8 cellular contexts compared by ENCODE assay signal in the genomic region with DNA sequence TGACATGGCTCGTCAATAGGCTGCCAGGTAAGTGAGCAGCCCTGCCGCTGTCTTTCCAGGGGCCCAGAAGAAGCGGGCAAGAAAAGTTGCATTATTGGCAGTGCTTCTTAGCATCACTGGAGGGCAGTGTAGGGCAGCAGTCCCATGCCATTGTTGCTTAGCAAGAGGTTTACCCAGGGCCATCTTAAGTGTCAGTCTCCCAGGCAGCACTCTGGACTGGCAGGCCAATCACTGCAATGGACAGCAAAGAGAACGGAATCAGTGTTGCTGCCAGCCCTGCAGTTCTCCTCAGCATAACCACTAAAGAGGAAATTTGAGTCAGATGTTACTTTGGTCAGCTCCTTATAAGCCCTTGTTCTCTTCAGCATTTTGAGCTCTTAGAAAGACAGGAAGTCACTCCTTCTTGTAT. TPM values are rescaled to one million over a fixed set of nuclear protein-coding genes. Genes with fewer than 3 reads are reported as not detected.
DNase-seq lines count a peak whose midpoint lies in the region; ATAC-seq, FAIRE-seq and TF ChIP-seq lines count a peak whose summit lies in the region.

No MANE protein-coding gene starts in this region.

- H3K4me1 Mint-ChIP-seq in CD4-positive, CD25-positive, alpha-beta regulatory T cell: peaks cover 7 to 66% (median 30%) of the 10 kb centered on the region in 4 donors
- H3K4me1 Mint-ChIP-seq in HFFc6 (ENCODE audit: low read depth): peaks cover 18% of the 10 kb centered on the region
- H3K4me1 Mint-ChIP-seq in glutamatergic neuron (ENCODE audit: low read depth, unreplicated experiment): no peaks in the 10 kb centered on the region

- no peak overlapping the region for H3K4me3 Mint-ChIP-seq in CD4-positive, CD25-positive, alpha-beta regulatory T cell
- H3K4me3 Mint-ChIP-seq in HFFc6: no peak overlapping the region
- no peak overlapping the region for H3K4me3 Mint-ChIP-seq in glutamatergic neuron (ENCODE audit: unreplicated experiment)

- peaks cover 92% of the 10 kb centered on the region for H3K36me3 ChIP-seq in CD4-positive, CD25-positive, alpha-beta regulatory T cell (ENCODE audit: control insufficient read depth, insufficient read depth, low read length)
- H3K36me3 ChIP-seq in small intestine (ENCODE audit: control insufficient read depth in 2 of 2, insufficient read depth in 2 of 2, low read length in 2 of 2): peaks cover 38 to 67% of the 10 kb centered on the region in 2 donors

- no peak overlapping the region for H3K27ac ChIP-seq in CD4-positive, CD25-positive, alpha-beta regulatory T cell (ENCODE audit: insufficient read depth, low read length, poor library complexity, severe bottlenecking)
- H3K27ac ChIP-seq in small intestine (ENCODE audit: low read depth in 1 of 2, low read length in 1 of 2): no peak overlapping the region

- H3K4me3 ChIP-seq in CD4-positive, CD25-positive, alpha-beta regulatory T cell (ENCODE audit: low read depth, low read length): no peak overlapping the region
- H3K4me3 ChIP-seq in WI38 (ENCODE audit: low read depth, low read length): no peak overlapping the region
- H3K4me3 ChIP-seq in small intestine (ENCODE audit: low read depth in 1 of 2, low read length in 2 of 2): no peak overlapping the region

- no peaks in the 10 kb centered on the region for H3K9me3 ChIP-seq in CD4-positive, CD25-positive, alpha-beta regulatory T cell (ENCODE audit: control insufficient read depth in 2 of 2, low read length in 2 of 2)
- no peaks in the 10 kb centered on the region for H3K9me3 ChIP-seq in small intestine (ENCODE audit: control insufficient read depth, low read depth)

- H3K9me3 Mint-ChIP-seq in CD4-positive, CD25-positive, alpha-beta regulatory T cell: peaks cover 0 to 1% (median 0%) of the 10 kb centered on the region in 7 donors
- H3K9me3 Mint-ChIP-seq in HFFc6 (no peaks in the 10 kb centered on the region), glutamatergic neuron (ENCODE audit: unreplicated experiment) (peaks cover 7% of the 10 kb centered on the region)

- peaks cover 76% of the 10 kb centered on the region for H3K36me3 Mint-ChIP-seq in CD4-positive, CD25-positive, alpha-beta regulatory T cell
- peaks cover 53% of the 10 kb centered on the region for H3K36me3 Mint-ChIP-seq in HFFc6 (ENCODE audit: low read depth)
- H3K36me3 Mint-ChIP-seq in glutamatergic neuron (ENCODE audit: unreplicated experiment): no peaks in the 10 kb centered on the region

- H3K27me3 ChIP-seq in CD4-positive, CD25-positive, alpha-beta regulatory T cell (ENCODE audit: control insufficient read depth, insufficient read depth, low read length): no peaks in the 10 kb centered on the region
- no peaks in the 10 kb centered on the region for H3K27me3 ChIP-seq in small intestine (ENCODE audit: control insufficient read depth in 2 of 2, insufficient read depth in 2 of 2, low read length in 2 of 2)

- H3K4me1 ChIP-seq in CD4-positive, CD25-positive, alpha-beta regulatory T cell (ENCODE audit: control insufficient read depth, insufficient read depth, low read length, poor library complexity, severe bottlenecking): peaks cover 7% of the 10 kb centered on the region
- no peaks in the 10 kb centered on the region for H3K4me1 ChIP-seq in small intestine (ENCODE audit: control insufficient read depth in 2 of 2, insufficient read depth in 1 of 2, low read depth in 1 of 2, low read length in 1 of 2)

- DNase-seq in CD4-positive, CD25-positive, alpha-beta regulatory T cell: peak in 2 of 3 donors; percentile 38 to 80
- DNase-seq in HFFc6: peak; percentile 41
- DNase-seq in glutamatergic neuron: peak; percentile 23
- DNase-seq in small intestine: peak; percentile 38
- no peak for DNase-seq in cerebellum (ENCODE audit: low spot score)
- no peak for DNase-seq in NCI-H1092 treated with DMSO at 0.1 percent for 48 hours (lab: John Stamatoyannopoulos, UW)

- H3K27me3 Mint-ChIP-seq in CD4-positive, CD25-positive, alpha-beta regulatory T cell: no peaks in the 10 kb centered on the region
- H3K27me3 Mint-ChIP-seq in HFFc6 (ENCODE audit: insufficient read depth): peaks cover 1% of the 10 kb centered on the region
- H3K27me3 Mint-ChIP-seq in glutamatergic neuron (ENCODE audit: unreplicated experiment): no peaks in the 10 kb centered on the region

- FAIRE-seq in small intestine (lab: Jason Lieb, UNC): no peak

- ATAC-seq in CD4-positive, CD25-positive, alpha-beta regulatory T cell (ENCODE audit: low read depth in 2 of 2): peak; percentile 45 to 67
- no peak for ATAC-seq in HG03442 (IDR thresholded peaks at IDR 0.05; ENCODE audit: unreplicated experiment)

- TF ChIP-seq CTCF in HFFc6 (IDR thresholded peaks at IDR 0.05): peak; percentile 60
- peak; percentile 26 for TF ChIP-seq CTCF in WI38 (IDR thresholded peaks at IDR 0.05; ENCODE audit: low read depth, low read length)
- no peak for TF ChIP-seq CTCF in glutamatergic neuron (IDR thresholded peaks at IDR 0.05; ENCODE audit: partially characterized antibody, unreplicated experiment)

- 76 to 91% (median 82%) methylated on average over 4 of the region's 4 CpGs for WGBS in small intestine, 3 donors

- H3K27ac Mint-ChIP-seq in CD4-positive, CD25-positive, alpha-beta regulatory T cell: peak overlapping the region in 2 of 3 donors; percentile 39 to 52
- H3K27ac Mint-ChIP-seq in HFFc6 (peak overlapping the region; percentile 5; the same call in 1 of the 2 replicates), glutamatergic neuron (ENCODE audit: unreplicated experiment) (no peak overlapping the region)

RNA-seq across cellular contexts. Expression of gene GRK2, which starts 13.4 kb away (rescaled TPM):
- 295 TPM for total RNA-seq in CD4-positive, CD25-positive, alpha-beta regulatory T cell
- 10 to 100 TPM; 13.2 to 27.8 (median 19.3) TPM for polyA plus RNA-seq in CD4-positive, CD25-positive, alpha-beta regulatory T cell
- 10 to 100 TPM; 26.2 to 35.5 (median 32.1) TPM for total RNA-seq in HFFc6 (2021; fragmentation: NEBNext Ultra II Directional; extraction: Animal tissue kit (Norgen Biotek cat#: 25700))
- total RNA-seq in glutamatergic neuron (ENCODE audit: unreplicated experiment): 52.2 TPM
- polyA plus RNA-seq in small intestine: 100 to 1,000 TPM in 2 of 3 donors, 10 to 100 TPM in 1; 97.4 to 153 (median 106) TPM
- total RNA-seq in cerebellum: 32.6 TPM

RNA-seq across cellular contexts. Expression of gene ANKRD13D, which starts 36.3 kb away (rescaled TPM):
- 158 TPM for total RNA-seq in CD4-positive, CD25-positive, alpha-beta regulatory T cell
- 10 to 100 TPM in 3 of 4 donors, 1 to 10 TPM in 1; 9.5 to 18.9 (median 12.6) TPM for polyA plus RNA-seq in CD4-positive, CD25-positive, alpha-beta regulatory T cell
- 10 to 100 TPM; 24.7 to 34.6 (median 26.4) TPM for total RNA-seq in HFFc6 (2021; fragmentation: NEBNext Ultra II Directional; extraction: Animal tissue kit (Norgen Biotek cat#: 25700))
- total RNA-seq in glutamatergic neuron (ENCODE audit: unreplicated experiment) (109 TPM), cerebellum (31.1 TPM)
- polyA plus RNA-seq in small intestine: 10 to 100 TPM in 2 of 3 donors, 1 to 10 TPM in 1; 7.8 to 24.1 (median 16.2) TPM

RNA-seq across cellular contexts. Expression of gene SSH3, which starts 50.5 kb away (rescaled TPM):
- total RNA-seq in CD4-positive, CD25-positive, alpha-beta regulatory T cell: 24.4 TPM
- 1 to 10 TPM; 2.3 to 7.1 (median 3.1) TPM for polyA plus RNA-seq in CD4-positive, CD25-positive, alpha-beta regulatory T cell
- 10 to 100 TPM; 17.0 to 28.7 (median 22.6) TPM for total RNA-seq in HFFc6 (2021; fragmentation: NEBNext Ultra II Directional; extraction: Animal tissue kit (Norgen Biotek cat#: 25700))
- total RNA-seq in glutamatergic neuron (ENCODE audit: unreplicated experiment) (8.3 TPM), cerebellum (3.4 TPM)
- polyA plus RNA-seq in small intestine: 10 to 100 TPM; 27.5 to 55.2 (median 29.7) TPM

Comparison
In these comparisons a context has a peak if more than half of its experiments do, and no peak if none do; other contexts are left out.
1. DNase-seq: peak in CD4-positive, CD25-positive, alpha-beta regulatory T cell (2 of 3), HFFc6 (single experiment), glutamatergic neuron (single experiment) and small intestine (single experiment); none in cerebellum (single experiment) and NCI-H1092 treated with DMSO at 0.1 percent for 48 hours (single experiment).